In the genomic region with DNA sequence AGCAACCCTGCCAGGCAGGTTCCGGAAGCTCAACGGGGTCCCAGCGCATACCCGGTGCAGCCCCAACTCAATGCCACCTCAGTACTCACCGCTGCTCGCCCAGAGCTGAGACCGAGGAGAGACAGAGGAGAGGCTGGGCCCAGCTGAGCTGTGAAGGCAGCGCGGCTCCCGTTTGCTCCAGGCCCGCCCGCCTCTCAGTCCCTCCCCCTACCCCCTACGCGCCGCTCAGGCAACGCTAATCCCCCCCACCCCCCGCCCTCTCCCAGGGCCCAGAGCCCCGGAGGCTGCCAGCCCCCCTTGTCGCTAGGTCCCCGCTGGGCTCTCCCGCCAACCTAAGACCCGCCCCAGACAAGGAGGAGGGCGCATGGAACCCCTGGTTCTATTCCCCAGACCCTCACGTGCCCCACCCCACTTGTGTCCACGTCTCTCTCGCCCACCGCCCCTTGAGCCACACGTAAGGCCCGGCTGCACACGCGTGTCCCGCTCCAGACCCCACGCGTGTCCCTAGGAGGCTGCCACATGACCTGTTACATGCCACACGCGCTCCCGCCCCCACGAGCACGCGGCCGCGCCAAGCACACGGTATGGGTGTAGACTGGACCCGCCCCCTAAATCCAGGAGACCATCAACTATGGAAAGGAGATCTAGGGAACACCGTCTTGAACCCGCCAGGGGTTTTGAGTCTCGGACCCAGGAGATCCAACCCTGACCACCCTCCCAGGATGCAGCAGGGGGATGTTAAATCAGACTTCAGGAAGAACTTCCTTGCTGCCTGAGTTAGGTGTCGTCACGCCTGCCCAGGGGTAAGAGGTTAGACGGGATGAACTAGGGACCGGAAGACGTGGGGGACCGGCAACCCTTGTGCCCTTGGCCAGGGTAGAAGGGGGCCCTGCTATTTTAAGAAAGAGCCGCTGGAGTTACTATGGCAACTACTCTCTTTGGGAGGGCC, we compare ENCODE assay signal across 8 cellular contexts. TPM values are rescaled to one million over a fixed set of nuclear protein-coding genes. Genes with fewer than 3 reads are reported as not detected.
DNase-seq lines count a peak whose midpoint lies in the region; ATAC-seq and TF ChIP-seq lines count a peak whose summit lies in the region.

A gene (minus strand): TSS at position 174 of the 949 bp plus-strand sequence. CDS start 1,747 bp downstream, outside the sequence.

- POLR2A ChIA-PET in CD4-positive, alpha-beta memory T cell (lab: Charles Lee; ENCODE audit: partially characterized antibody) = interaction anchor here (1.1 to 8.2 kb wide), 7 partner anchors 8 to 225 kb away, joined by 3 to 198 read pairs (median 38); a partner anchor contains a TSS

- 1% methylated on average over 54 of the region's 54 CpGs for WGBS in right cardiac atrium
- WGBS in smooth muscle cell (ENCODE audit: low lambda C conversion rate) = 5% methylated on average over 38 of the region's 54 CpGs

- TF ChIP-seq CTCF in Loucy (conservative IDR thresholded peaks at IDR 0.05; ENCODE audit: low read length) = no peak
- TF ChIP-seq CTCF in VCaP (conservative IDR thresholded peaks at IDR 0.05) = no peak
- no peak for TF ChIP-seq CTCF in smooth muscle cell (IDR thresholded peaks at IDR 0.05; ENCODE audit: borderline replicate concordance, insufficient read depth, poor library complexity, severe bottlenecking)

- H4K20me1 ChIP-seq in Loucy (ENCODE audit: insufficient read depth, low read length, poor library complexity, severe bottlenecking) (no peaks in the 10 kb centered on the region), smooth muscle cell (ENCODE audit: low read depth) (peaks cover 9% of the 10 kb centered on the region)

- H3K4me3 Mint-ChIP-seq in CD4-positive, alpha-beta memory T cell = peak within 1 kb of the TSS; percentile 90 to 99 (median 96)

- H3F3A ChIP-seq in Loucy (ENCODE audit: low read depth) (no peaks in the 10 kb centered on the region), smooth muscle cell (ENCODE audit: low read depth) (peaks cover 11% of the 10 kb centered on the region)

- H2AFZ ChIP-seq in Loucy (ENCODE audit: low read length) (no peak within 1 kb of the TSS), smooth muscle cell (ENCODE audit: low read depth) (no peak within 1 kb of the TSS)

- ATAC-seq in right cardiac atrium (no peak), sciatic nerve (no peak)

- CTCF ChIA-PET in CD4-positive, alpha-beta memory T cell (lab: Charles Lee; ENCODE audit: partially characterized antibody) = interaction anchor here (2.2 to 4.8 kb wide), 3 partner anchors 16 to 84 kb away, joined by 9 to 36 read pairs (median 11); a partner anchor contains a TSS

- intact Hi-C loops in CD4-positive, alpha-beta memory T cell (cut with micrococcal nuclease) = no loop called here
- intact Hi-C loops in right cardiac atrium (cut with DNase I) (no loop called here), sciatic nerve (cut with DNase I) (no loop called here)

- H3K36me3 ChIP-seq in CD4-positive, alpha-beta memory T cell (ENCODE audit: insufficient read depth, low read length) = peaks cover 6% of the 10 kb centered on the region
- H3K36me3 ChIP-seq in Loucy (ENCODE audit: insufficient read depth, low read length) (no peaks in the 10 kb centered on the region; the same call in 1 of the 2 replicates), smooth muscle cell (ENCODE audit: low read depth) (no peaks in the 10 kb centered on the region)

- H3K4me3 ChIP-seq in CD4-positive, alpha-beta memory T cell (ENCODE audit: low read length in 2 of 2) = peak within 1 kb of the TSS; percentile 61 to 90
- H3K4me3 ChIP-seq in Loucy (ENCODE audit: low read length, poor library complexity, severe bottlenecking) (peak within 1 kb of the TSS; percentile 79), right cardiac atrium (ENCODE audit: low read length) (peak within 1 kb of the TSS; percentile 8), smooth muscle cell (peak within 1 kb of the TSS; percentile 86)

- H3K27ac Mint-ChIP-seq in CD4-positive, alpha-beta memory T cell = peak within 1 kb of the TSS in 3 of 7 donors; percentile 71 to 96 (median 85)

- H3K36me3 Mint-ChIP-seq in CD4-positive, alpha-beta memory T cell = peaks cover 0 to 8% of the 10 kb centered on the region in 2 donors

- DNase-seq in CD4-positive, alpha-beta memory T cell = peak in 1 of 5 donors; percentile 46
- DNase-seq in right cardiac atrium = peak in 1 of 3 donors; percentile 56
- DNase-seq in smooth muscle cell (lab: John Stamatoyannopoulos, UW; ENCODE audit: unreplicated experiment) = no peak
- DNase-seq in HK-2 (ENCODE audit: unreplicated experiment) = no peak
- DNase-seq in mesenteric fat pad (ENCODE audit: low spot score) = no peak
- no peak for DNase-seq in sciatic nerve (ENCODE audit: low spot score)

- H3K27me3 ChIP-seq in CD4-positive, alpha-beta memory T cell (ENCODE audit: insufficient read depth, low read length) = peaks cover 13% of the 10 kb centered on the region
- H3K27me3 ChIP-seq in Loucy (ENCODE audit: insufficient read depth, low read length, poor library complexity, severe bottlenecking) (no peaks in the 10 kb centered on the region), right cardiac atrium (ENCODE audit: control insufficient read depth, insufficient read depth) (no peaks in the 10 kb centered on the region), smooth muscle cell (ENCODE audit: low read depth) (peaks cover 23% of the 10 kb centered on the region)

- peaks cover 37% of the 10 kb centered on the region for H3K4me1 ChIP-seq in CD4-positive, alpha-beta memory T cell (ENCODE audit: insufficient read depth, low read length)
- H3K4me1 ChIP-seq in Loucy (ENCODE audit: insufficient read depth, low read length, poor library complexity, severe bottlenecking) (peaks cover 25% of the 10 kb centered on the region), right cardiac atrium (ENCODE audit: control insufficient read depth, insufficient read depth, low read length) (peaks cover 3% of the 10 kb centered on the region), smooth muscle cell (ENCODE audit: low read depth) (peaks cover 30% of the 10 kb centered on the region)

- no peaks in the 10 kb centered on the region for H3K9me3 ChIP-seq in CD4-positive, alpha-beta memory T cell (ENCODE audit: control insufficient read depth in 1 of 2, low read length in 2 of 2)
- no peaks in the 10 kb centered on the region for H3K9me3 ChIP-seq in Loucy (ENCODE audit: insufficient read depth, low read depth, low read length)
- no peaks in the 10 kb centered on the region for H3K9me3 ChIP-seq in right cardiac atrium (ENCODE audit: control insufficient read depth, low read length)
- H3K9me3 ChIP-seq in smooth muscle cell (replicated peaks; ENCODE audit: low read depth) = no peaks in the 10 kb centered on the region

- H3K9me2 ChIP-seq in Loucy (replicated peaks; ENCODE audit: low read depth, low read length) = no peaks in the 10 kb centered on the region

- H3K4me2 ChIP-seq in Loucy (ENCODE audit: low read depth, low read length, poor library complexity, severe bottlenecking) = peak within 1 kb of the TSS; percentile 97
- H3K4me2 ChIP-seq in smooth muscle cell = peak within 1 kb of the TSS; percentile 98

- peaks cover 0 to 5% (median 0%) of the 10 kb centered on the region in 8 donors for H3K9me3 Mint-ChIP-seq in CD4-positive, alpha-beta memory T cell

- H3K79me2 ChIP-seq in Loucy (ENCODE audit: insufficient read depth, low read length) (peaks cover 19% of the 10 kb centered on the region), smooth muscle cell (ENCODE audit: low read depth) (peaks cover 5% of the 10 kb centered on the region)

- H3K9ac ChIP-seq in Loucy (ENCODE audit: low read depth, low read length, poor library complexity, severe bottlenecking) (no peak within 1 kb of the TSS), smooth muscle cell (ENCODE audit: low read depth) (no peak within 1 kb of the TSS)

- peaks cover 14 to 50% (median 33%) of the 10 kb centered on the region in 4 donors for H3K4me1 Mint-ChIP-seq in CD4-positive, alpha-beta memory T cell

- peaks cover 13 to 29% of the 10 kb centered on the region in 2 donors for H3K27me3 Mint-ChIP-seq in CD4-positive, alpha-beta memory T cell

- H3K27ac ChIP-seq in CD4-positive, alpha-beta memory T cell (ENCODE audit: low read depth, low read length) = no peak within 1 kb of the TSS
- H3K27ac ChIP-seq in VCaP (peak within 1 kb of the TSS; percentile 95), right cardiac atrium (ENCODE audit: low read length) (no peak within 1 kb of the TSS), smooth muscle cell (ENCODE audit: low read depth) (no peak within 1 kb of the TSS)

RNA-seq across cellular contexts. Expression of the gene that starts here (rescaled TPM):
- total RNA-seq in CD4-positive, alpha-beta memory T cell = 1 to 10 TPM; 4.9 to 5.4 TPM
- polyA plus RNA-seq in CD4-positive, alpha-beta memory T cell = 1 to 10 TPM; 2.1 to 2.7 TPM
- total RNA-seq in right cardiac atrium (1 to 10 TPM; 4.6 to 9.4 (median 6.6) TPM), smooth muscle cell (4.1 and 29.1 TPM in 2 replicates), mesenteric fat pad (not detected), sciatic nerve (1.9 TPM)
- polyA plus RNA-seq in right cardiac atrium (5.7 TPM), smooth muscle cell (31.6 and 33.5 TPM in 2 replicates)

Comparison
In these comparisons a context has a peak if more than half of its experiments do, and no peak if none do; other contexts are left out.
1. H3K4me3 ChIP-seq: peak in every context shown above with its lines; median percentile 86 in smooth muscle cell; 79 in Loucy; 76 in CD4-positive, alpha-beta memory T cell; 8 in right cardiac atrium.